In genomic region chr2:133421516-133422324, GRCh38 we compare ENCODE assay signal across 8 cellular contexts.
DNase-seq lines count a peak whose midpoint lies in the region; ATAC-seq, FAIRE-seq and TF ChIP-seq lines count a peak whose summit lies in the region.

No MANE protein-coding gene starts in this region.

- H3K4me1 ChIP-seq in MM.1S (ENCODE audit: low read length) (no peaks in the 10 kb centered on the region), aorta (ENCODE audit: control insufficient read depth in 1 of 2, insufficient read depth in 2 of 2, low read length in 2 of 2) (no peaks in the 10 kb centered on the region)

- no peaks in the 10 kb centered on the region for H3K9me3 ChIP-seq in WERI-Rb-1 (ENCODE audit: severe bottlenecking)
- H3K9me3 ChIP-seq in MM.1S (replicated peaks; ENCODE audit: insufficient read depth, low read length): no peaks in the 10 kb centered on the region
- H3K9me3 ChIP-seq in aorta (ENCODE audit: control insufficient read depth, low read length): no peaks in the 10 kb centered on the region

- no peaks in the 10 kb centered on the region for H3K4me1 Mint-ChIP-seq in stimulated activated naive B cell treated with anti-CD40 and anti-IgM and Interleukin-4, amounts not matched to agents 10 μg/mL and 1 μg/mL and 100 μg/mL, for 72 hours

- no peak overlapping the region for H3K9ac ChIP-seq in MM.1S (ENCODE audit: low read length)

- no peak overlapping the region for H2AFZ ChIP-seq in MM.1S (ENCODE audit: low read length)

- peak; percentile 91 for FAIRE-seq in GM19239 (lab: Jason Lieb, UNC)

- DNase-seq in GM19239 (ENCODE audit: insufficient read length, low spot score) (peak; percentile 26), WERI-Rb-1 (peak; percentile 29), myocyte (ENCODE audit: low read depth) (peak; percentile 20), COR-L47 (lab: John Stamatoyannopoulos, UW) (no peak), MM.1S (no peak), aorta (no peak)
- no peak for DNase-seq in stimulated activated naive B cell treated with anti-CD40 and anti-IgM and Interleukin-4, amounts not matched to agents 10 μg/mL and 1 μg/mL and 100 μg/mL, for 72 hours

- H3K27ac ChIP-seq in WERI-Rb-1: no peak overlapping the region
- no peak overlapping the region for H3K27ac ChIP-seq in MM.1S (ENCODE audit: low read length)
- no peak overlapping the region for H3K27ac ChIP-seq in aorta (ENCODE audit: low read depth in 1 of 2, low read length in 2 of 2)

- H3F3A ChIP-seq in MM.1S (ENCODE audit: insufficient read depth, low read length): no peaks in the 10 kb centered on the region

- H3K4me2 ChIP-seq in MM.1S (ENCODE audit: low read depth, low read length): no peak overlapping the region

- H3K36me3 ChIP-seq in WERI-Rb-1 (no peaks in the 10 kb centered on the region), MM.1S (replicated peaks; ENCODE audit: insufficient read depth, low read length) (no peaks in the 10 kb centered on the region), aorta (ENCODE audit: control insufficient read depth in 1 of 2, insufficient read depth in 2 of 2, low read length in 1 of 2) (no peaks in the 10 kb centered on the region)

- no peaks in the 10 kb centered on the region for H4K20me1 ChIP-seq in MM.1S (ENCODE audit: insufficient read depth, low read length)

- peak; percentile 98 for ATAC-seq in HG03135 (IDR thresholded peaks at IDR 0.05; ENCODE audit: unreplicated experiment)
- ATAC-seq in stimulated activated naive B cell treated with anti-CD40 and anti-IgM and Interleukin-4, amounts not matched to agents 10 μg/mL and 1 μg/mL and 100 μg/mL, for 72 hours (replicated peaks): no peak
- no peak for ATAC-seq in aorta (ENCODE audit: low FRiP score)

- TF ChIP-seq CTCF in WERI-Rb-1 (IDR thresholded peaks at IDR 0.05; ENCODE audit: low read depth, low read length) (peak; percentile 16; the same call in 1 of the 2 replicates), MM.1S (IDR thresholded peaks at IDR 0.05; ENCODE audit: low read length) (no peak)

- H3K27ac Mint-ChIP-seq in stimulated activated naive B cell treated with anti-CD40 and anti-IgM and Interleukin-4, amounts not matched to agents 10 μg/mL and 1 μg/mL and 100 μg/mL, for 72 hours: no peak overlapping the region

- intact Hi-C loops in aorta (cut with DNase I): no loop called here

- H3K27me3 ChIP-seq in WERI-Rb-1 (ENCODE audit: insufficient read depth, low read depth, severe bottlenecking) (no peaks in the 10 kb centered on the region), MM.1S (replicated peaks; ENCODE audit: insufficient read depth, low read length) (no peaks in the 10 kb centered on the region), aorta (ENCODE audit: control insufficient read depth in 1 of 2, insufficient read depth in 2 of 2, low read length in 1 of 2) (no peaks in the 10 kb centered on the region)

- no peaks in the 10 kb centered on the region for H3K36me3 Mint-ChIP-seq in stimulated activated naive B cell treated with anti-CD40 and anti-IgM and Interleukin-4, amounts not matched to agents 10 μg/mL and 1 μg/mL and 100 μg/mL, for 72 hours

- H3K9me3 Mint-ChIP-seq in stimulated activated naive B cell treated with anti-CD40 and anti-IgM and Interleukin-4, amounts not matched to agents 10 μg/mL and 1 μg/mL and 100 μg/mL, for 72 hours: peaks cover 0 to 3% of the 10 kb centered on the region in 2 donors

- no peaks in the 10 kb centered on the region for H3K9me2 ChIP-seq in MM.1S (replicated peaks; ENCODE audit: insufficient read depth, low read length)

- no peaks in the 10 kb centered on the region for H3K79me2 ChIP-seq in MM.1S (ENCODE audit: low read length)

- peaks cover 0 to 8% of the 10 kb centered on the region in 2 donors for H3K27me3 Mint-ChIP-seq in stimulated activated naive B cell treated with anti-CD40 and anti-IgM and Interleukin-4, amounts not matched to agents 10 μg/mL and 1 μg/mL and 100 μg/mL, for 72 hours

- no peak overlapping the region for H3K4me3 Mint-ChIP-seq in stimulated activated naive B cell treated with anti-CD40 and anti-IgM and Interleukin-4, amounts not matched to agents 10 μg/mL and 1 μg/mL and 100 μg/mL, for 72 hours

- H3K4me3 ChIP-seq in WERI-Rb-1 (ENCODE audit: low read depth, low read length) (no peak overlapping the region), MM.1S (ENCODE audit: low read length) (no peak overlapping the region), aorta (ENCODE audit: low read length in 2 of 2) (no peak overlapping the region)

- 63 to 65% methylated on average over 4 of the region's 4 CpGs for WGBS in aorta, 2 donors

Comparison
In these comparisons a context has a peak if more than half of its experiments do, and no peak if none do; other contexts are left out.
1. DNase-seq: peak in GM19239 (single experiment), WERI-Rb-1 (single experiment) and myocyte (single experiment); none in stimulated activated naive B cell treated with anti-CD40 and anti-IgM and Interleukin-4, amounts not matched to agents 10 μg/mL and 1 μg/mL and 100 μg/mL, for 72 hours (single experiment), COR-L47 (single experiment), MM.1S (single experiment) and aorta (0 of 2).